ENCODE assay signal across 8 cellular contexts in the genomic region with DNA sequence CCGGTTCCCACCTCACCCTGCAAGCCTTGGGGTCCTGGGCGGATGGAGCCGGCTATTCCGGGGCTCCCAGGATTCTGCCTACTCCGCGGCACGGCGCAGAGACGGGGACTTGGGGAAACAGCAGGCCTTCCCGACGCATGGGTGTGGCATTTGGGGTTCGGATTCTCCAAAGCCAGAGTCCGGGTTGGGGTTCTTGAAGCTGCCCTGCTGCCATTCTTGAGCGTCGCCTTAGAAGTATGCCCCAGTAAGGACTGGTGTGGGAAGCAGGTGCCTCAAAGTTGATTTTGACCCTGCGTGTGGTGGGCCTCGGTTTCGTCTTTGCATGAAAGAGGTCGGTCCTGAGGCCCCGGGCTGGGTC.
DNase-seq lines count a peak whose midpoint lies in the region; ATAC-seq and TF ChIP-seq lines count a peak whose summit lies in the region.

No MANE protein-coding gene starts in this region.

- H3K4me3 ChIP-seq in GM12865 (ENCODE audit: low read depth, low read length) (peak overlapping the region; percentile 61), SU-DHL-6 (ENCODE audit: insufficient read depth, low read length, poor library complexity, severe bottlenecking) (peak overlapping the region; percentile 94), retinal pigment epithelial cell (ENCODE audit: low read length) (peak overlapping the region; percentile 87)

- no peaks in the 10 kb centered on the region for H3K27me3 ChIP-seq in SU-DHL-6 (ENCODE audit: low read length)

- no peaks in the 10 kb centered on the region for H3K9me2 ChIP-seq in SU-DHL-6 (replicated peaks; ENCODE audit: insufficient read depth, low read length)

- no peak for DNase-seq in GM12865 (ENCODE audit: low read depth)
- DNase-seq in fibroblast of peridontal ligament (ENCODE audit: extremely low read depth) = peak; percentile 5
- no peak for DNase-seq in retinal pigment epithelial cell (ENCODE audit: low read depth)
- no peak for DNase-seq in SHP77 treated with DMSO at 0.1 percent for 48 hours (lab: John Stamatoyannopoulos, UW)
- no peak for DNase-seq in GOT3 (lab: John Stamatoyannopoulos, UW)
- no peak for DNase-seq in Kasumi-1 (lab: John Stamatoyannopoulos, UW)

- peak overlapping the region; percentile 89 for H3K4me2 ChIP-seq in SU-DHL-6 (ENCODE audit: low read depth, low read length, poor library complexity, severe bottlenecking)

- peaks cover 52% of the 10 kb centered on the region for H3K79me2 ChIP-seq in SU-DHL-6 (ENCODE audit: insufficient read depth, low read length)

- peak overlapping the region; percentile 75 for H2AFZ ChIP-seq in SU-DHL-6 (ENCODE audit: low read depth, low read length, severe bottlenecking)

- no peaks in the 10 kb centered on the region for H3K9me3 ChIP-seq in SU-DHL-6 (ENCODE audit: insufficient read depth, low read length)

- TF ChIP-seq CTCF in GM12865 (IDR thresholded peaks at IDR 0.05; ENCODE audit: insufficient read depth, low read depth, low read length, missing control alignments) = no peak
- TF ChIP-seq CTCF in SU-DHL-6 (IDR thresholded peaks at IDR 0.05; ENCODE audit: insufficient read depth, low read length, poor library complexity, severe bottlenecking) = no peak
- no peak for TF ChIP-seq CTCF in retinal pigment epithelial cell (conservative IDR thresholded peaks at IDR 0.05; ENCODE audit: low read depth, low read length)

- H3K36me3 ChIP-seq in SU-DHL-6 (ENCODE audit: low read length) = no peaks in the 10 kb centered on the region

- H3K9ac ChIP-seq in SU-DHL-6 (ENCODE audit: low read length) = peak overlapping the region; percentile 89

- no peaks in the 10 kb centered on the region; the same call in 1 of the 2 replicates for H4K20me1 ChIP-seq in SU-DHL-6 (ENCODE audit: low read depth, low read length)

- peaks cover 9% of the 10 kb centered on the region for H3F3A ChIP-seq in SU-DHL-6 (ENCODE audit: insufficient read depth)

- ATAC-seq in HG03457 (IDR thresholded peaks at IDR 0.05; ENCODE audit: unreplicated experiment) = no peak

- peak overlapping the region; percentile 47 for H3K27ac ChIP-seq in SU-DHL-6 (ENCODE audit: low read depth, low read length)
